In genomic region chr20:50493881-50494253, GRCh38 we compare ENCODE assay signal across 12 cellular contexts.
"Had no signal": no experiment of that assay in that cellular context is flagged by ENCODE, and none has a peak within 500 bp of the region (broad histone marks: within the 10 kb centered on the region; RNA-seq: fewer than 3 reads in every experiment).

No MANE protein-coding gene starts in this region.

- H3K36me3 ChIP-seq: adrenal gland, cardiac muscle cell, neutrophil, transverse colon, vagina had no signal

- H3K27me3 ChIP-seq: adrenal gland, cardiac muscle cell, neutrophil, transverse colon, vagina had no signal

- H3K9me3 ChIP-seq: adrenal gland, mucosa of descending colon, neutrophil, transverse colon, vagina had no signal

- DNase-seq: activated CD4-positive, alpha-beta T cell treated with anti-CD3 and anti-CD28 coated beads, Interleukin-2, amount 50 U/mL, for 4 hours; adrenal gland; endodermal cell; erythroblast; mucosa of descending colon; naive thymus-derived CD4-positive, alpha-beta T cell; stimulated activated CD4-positive, alpha-beta T cell treated with anti-CD3 and anti-CD28 coated beads, Interleukin-12 subunit alpha, Interleukin-12 subunit beta, amount 100 ng/mL, for 4 hours; stimulated activated naive CD4-positive, alpha-beta T cell; transverse colon had no signal

- H3K27ac Mint-ChIP-seq: endodermal cell; naive thymus-derived CD4-positive, alpha-beta T cell had no signal

- H3K4me3 Mint-ChIP-seq: endodermal cell; naive thymus-derived CD4-positive, alpha-beta T cell had no signal

- ATAC-seq: mucosa of descending colon; naive thymus-derived CD4-positive, alpha-beta T cell had no signal

- H3K4me3 ChIP-seq: adrenal gland, cardiac muscle cell, mucosa of descending colon, transverse colon, vagina had no signal

- H3K9me3 Mint-ChIP-seq: endodermal cell; naive thymus-derived CD4-positive, alpha-beta T cell had no signal

- H3K4me1 ChIP-seq: adrenal gland, transverse colon had no signal

- H3K27ac ChIP-seq: adrenal gland, cardiac muscle cell, neutrophil, transverse colon had no signal

- H3K36me3 Mint-ChIP-seq: naive thymus-derived CD4-positive, alpha-beta T cell had no signal

- H3K27me3 Mint-ChIP-seq: naive thymus-derived CD4-positive, alpha-beta T cell had no signal
